ENCODE assay signal across 34 cellular contexts in the genomic region with DNA sequence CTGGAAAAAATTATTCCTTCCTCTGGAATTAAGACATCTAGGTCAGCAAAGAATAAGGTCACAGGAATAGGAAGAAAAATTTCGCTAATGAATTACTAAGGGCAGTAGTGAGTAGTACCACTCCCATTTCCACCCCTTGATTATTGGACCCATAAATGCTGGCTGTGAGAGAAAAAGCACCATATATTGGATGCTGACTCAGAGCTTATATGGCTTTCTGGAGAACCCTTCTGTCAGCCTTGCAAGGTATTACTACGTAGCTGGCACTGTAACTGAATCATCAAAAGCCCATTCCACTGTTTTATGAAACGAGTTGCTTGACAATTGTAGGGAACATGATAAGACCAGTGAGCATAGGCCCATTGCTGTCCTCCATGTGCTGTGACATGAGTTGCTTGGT.
"Had no signal": no experiment of that assay in that cellular context is flagged by ENCODE, and none has a peak within 500 bp of the region (broad histone marks: within the 10 kb centered on the region; RNA-seq: fewer than 3 reads in every experiment).

No MANE protein-coding gene starts in this region.

- DNase-seq: Karpas-422, Kasumi-1, MG63, MM.1S, MV-4-11, NCI-H1048, NCI-H1092, NCI-H1092 treated with DMSO at 0.1 percent for 48 hours, NCI-H1105, NCI-H1105 treated with DMSO at 0.1 percent for 48 hours, NCI-H1417, NCI-H1417 treated with DMSO at 0.1 percent for 48 hours, NCI-H1436, NCI-H1436 treated with DMSO at 0.1 percent for 48 hours, NCI-H146, NCI-H1694, NCI-H1694 treated with DMSO at 0.1 percent for 48 hours, NCI-H187, NCI-H187 treated with DMSO at 0.1 percent for 48 hours, NCI-H1930, NCI-H2029, NCI-H2029 treated with DMSO at 0.1 percent for 48 hours, NCI-H2081 treated with DMSO at 0.1 percent for 48 hours, NCI-H2107, NCI-H2171, NCI-H2171 treated with DMSO at 0.1 percent for 48 hours, NCI-H2227 treated with DMSO at 0.1 percent for 48 hours, NCI-H226, NCI-H345, NCI-H446, NCI-H446 treated with DMSO at 0.1 percent for 48 hours, NCI-H510A, NCI-H510A treated with DMSO at 0.1 percent for 48 hours, NCI-H524 had no signal

- H3K9me3 ChIP-seq: MG63 had no signal

- H3K4me3 ChIP-seq: MG63 had no signal

- H3K36me3 ChIP-seq: MG63 had no signal

- H3K27me3 ChIP-seq: MG63 had no signal
